ENCODE assay signal across 11 cellular contexts in genomic region chr7:16619979-16620408, GRCh38. TPM values are rescaled to one million over a fixed set of nuclear protein-coding genes. Genes with fewer than 3 reads are reported as not detected.
DNase-seq lines count a peak whose midpoint lies in the region; ATAC-seq and TF ChIP-seq lines count a peak whose summit lies in the region.
"Had no signal": no experiment of that assay in that cellular context is flagged by ENCODE, and none has a peak within 500 bp of the region (broad histone marks: within the 10 kb centered on the region; RNA-seq: fewer than 3 reads in every experiment).

No MANE protein-coding gene starts in this region.

- DNase-seq in GM06990 (ENCODE audit: extremely low read depth, insufficient read length) (peak; percentile 64), NCI-H2171 (lab: John Stamatoyannopoulos, UW) (no peak), RWPE1 (ENCODE audit: low spot score) (no peak), OCI-M2 (lab: John Stamatoyannopoulos, UW; ENCODE audit: unreplicated experiment) (no peak)
- no peak for DNase-seq in CD4-positive, alpha-beta T cell
- DNase-seq: Kasumi-1 had no signal

- H3K27me3 Mint-ChIP-seq in activated T-helper 17 cell treated with anti-CD3 and anti-CD28 coated beads, Interleukin-2, amount 50 U/mL, for 72 hours: no peaks in the 10 kb centered on the region
- no peaks in the 10 kb centered on the region for H3K27me3 Mint-ChIP-seq in CD4-positive, alpha-beta T cell
- H3K27me3 Mint-ChIP-seq: dendritic cell treated with granulocyte-macrophage colony-stimulating factor and Interleukin-4, amounts not matched to agents 40 ng/mL and 50 ng/mL, for 4 days had no signal

- no peaks in the 10 kb centered on the region for H3K9me3 Mint-ChIP-seq in activated T-helper 17 cell treated with anti-CD3 and anti-CD28 coated beads, Interleukin-2, amount 50 U/mL, for 72 hours
- H3K9me3 Mint-ChIP-seq in CD4-positive, alpha-beta T cell: no peaks in the 10 kb centered on the region
- H3K9me3 Mint-ChIP-seq: dendritic cell treated with granulocyte-macrophage colony-stimulating factor and Interleukin-4, amounts not matched to agents 40 ng/mL and 50 ng/mL, for 4 days had no signal

- no peak overlapping the region for H3K4me3 ChIP-seq in GM06990 (replicated peaks; ENCODE audit: low read depth, low read length)
- H3K4me3 ChIP-seq: lung had no signal

- H3K27ac ChIP-seq in CD4-positive, alpha-beta T cell (ENCODE audit: low read depth, low read length): no peak overlapping the region
- no peak overlapping the region for H3K27ac ChIP-seq in RWPE1

- POLR2A ChIA-PET in CD4-positive, alpha-beta T cell (lab: Charles Lee): interaction anchor here (1.3 kb wide), 1 partner anchor 9 kb away, joined by 3 read pairs; no protein-coding TSS in a partner anchor
- POLR2A ChIA-PET in RWPE1 (lab: Yijun Ruan, JAX; ENCODE audit: low non-redundant PET): no interaction called here

- H3K4me3 Mint-ChIP-seq in activated T-helper 17 cell treated with anti-CD3 and anti-CD28 coated beads, Interleukin-2, amount 50 U/mL, for 72 hours: peak overlapping the region; percentile 10
- H3K4me3 Mint-ChIP-seq in CD4-positive, alpha-beta T cell: no peak overlapping the region
- H3K4me3 Mint-ChIP-seq: dendritic cell treated with granulocyte-macrophage colony-stimulating factor and Interleukin-4, amounts not matched to agents 40 ng/mL and 50 ng/mL, for 4 days had no signal

- no peaks in the 10 kb centered on the region for H3K36me3 ChIP-seq in GM06990 (ENCODE audit: control insufficient read depth, insufficient read depth, low read length)

- CTCF ChIA-PET in CD4-positive, alpha-beta T cell (lab: Charles Lee): interaction anchor here (0.6 kb wide), 1 partner anchor 254 kb away, joined by 3 read pairs; no protein-coding TSS in a partner anchor
- CTCF ChIA-PET in RWPE1 (lab: Yijun Ruan, JAX): interaction anchor here (0.7 kb wide), 1 partner anchor 542 kb away, joined by 3 read pairs; no protein-coding TSS in a partner anchor

- H3K27ac Mint-ChIP-seq in activated T-helper 17 cell treated with anti-CD3 and anti-CD28 coated beads, Interleukin-2, amount 50 U/mL, for 72 hours: peak overlapping the region; percentile 66
- no peak overlapping the region for H3K27ac Mint-ChIP-seq in CD4-positive, alpha-beta T cell
- H3K27ac Mint-ChIP-seq: dendritic cell treated with granulocyte-macrophage colony-stimulating factor and Interleukin-4, amounts not matched to agents 40 ng/mL and 50 ng/mL, for 4 days had no signal

- TF ChIP-seq CTCF in GM06990 (IDR thresholded peaks at IDR 0.05; ENCODE audit: insufficient read depth, low read length, poor library complexity, severe bottlenecking): no peak
- TF ChIP-seq CTCF in CD4-positive, alpha-beta T cell (IDR thresholded peaks at IDR 0.05): no peak
- no peak for TF ChIP-seq CTCF in RWPE1 (conservative IDR thresholded peaks at IDR 0.05; ENCODE audit: low read depth)

- no peaks in the 10 kb centered on the region for H3K27me3 ChIP-seq in GM06990 (replicated peaks; ENCODE audit: control insufficient read depth, insufficient read depth, low read length)
- H3K27me3 ChIP-seq in CD4-positive, alpha-beta T cell (ENCODE audit: control insufficient read depth, insufficient read depth, low read length): no peaks in the 10 kb centered on the region

- intact Hi-C loops in CD4-positive, alpha-beta T cell (cut with DNase I, micrococcal nuclease): no loop called here

- H3K9me3 ChIP-seq in CD4-positive, alpha-beta T cell (ENCODE audit: control insufficient read depth, low read length): no peaks in the 10 kb centered on the region

- H3K36me3 Mint-ChIP-seq in activated T-helper 17 cell treated with anti-CD3 and anti-CD28 coated beads, Interleukin-2, amount 50 U/mL, for 72 hours (ENCODE audit: low read depth): peaks cover 63% of the 10 kb centered on the region
- H3K36me3 Mint-ChIP-seq in CD4-positive, alpha-beta T cell (ENCODE audit: low read depth): peaks cover 73% of the 10 kb centered on the region

- peaks cover 8% of the 10 kb centered on the region for H3K4me1 Mint-ChIP-seq in activated T-helper 17 cell treated with anti-CD3 and anti-CD28 coated beads, Interleukin-2, amount 50 U/mL, for 72 hours
- no peaks in the 10 kb centered on the region for H3K4me1 Mint-ChIP-seq in CD4-positive, alpha-beta T cell (ENCODE audit: low read depth)

- ATAC-seq in GM19328 (IDR thresholded peaks at IDR 0.05; ENCODE audit: unreplicated experiment) (peak; percentile 92), HG03039 (IDR thresholded peaks at IDR 0.05; ENCODE audit: unreplicated experiment) (peak; percentile 94)
- ATAC-seq in activated T-helper 17 cell treated with anti-CD3 and anti-CD28 coated beads, Interleukin-2, amount 50 U/mL, for 72 hours (replicated peaks): peak; percentile 98
- ATAC-seq in CD4-positive, alpha-beta T cell (ENCODE audit: poor library complexity): no peak

RNA-seq across cellular contexts. Expression of gene ANKMY2, which starts 25.6 kb away (rescaled TPM):
- total RNA-seq in activated T-helper 17 cell treated with anti-CD3 and anti-CD28 coated beads, Interleukin-2, amount 50 U/mL, for 72 hours: 10 to 100 TPM; 10.0 to 10.2 TPM
- total RNA-seq in CD4-positive, alpha-beta T cell: 1 to 10 TPM; 3.3 to 5.1 TPM

RNA-seq across cellular contexts. Expression of gene BZW2, which starts 26.0 kb away (rescaled TPM):
- 10 to 100 TPM; 40.4 to 94.2 TPM for total RNA-seq in activated T-helper 17 cell treated with anti-CD3 and anti-CD28 coated beads, Interleukin-2, amount 50 U/mL, for 72 hours
- total RNA-seq in CD4-positive, alpha-beta T cell: 10 to 100 TPM; 15.1 to 17.2 TPM
